Comparison of ENCODE assay signal across 1 cellular context in genomic region chr17:67074781-67075180, GRCh38.
A peak's percentile ranks its signal among the peaks of the same experiment; 100 is the strongest.
TF ChIP-seq lines count a peak whose summit lies in the region.

No MANE protein-coding gene starts in this region.

TF ChIP-seq in HepG2, 621 proteins besides CTCF, POLR2A, EP300 and RAD21 (continued from another document):
- peak; percentile 46; the same call in 1 of the 2 replicates for TF ChIP-seq ZNF362 (CRISPR knock-in tag; IDR thresholded peaks at IDR 0.05; ENCODE audit: borderline replicate concordance)
- peak; percentile 56; the same call in 1 of the 2 replicates for TF ChIP-seq RXRB (CRISPR knock-in tag; IDR thresholded peaks at IDR 0.05; ENCODE audit: borderline replicate concordance)
- TF ChIP-seq AGO2 (optimal IDR thresholded peaks at IDR 0.05; ENCODE audit: low read depth, low read length): no peak
- no peak for TF ChIP-seq ZBTB21 (CRISPR knock-in tag; IDR thresholded peaks at IDR 0.05)
- no peak for TF ChIP-seq GTF3A (CRISPR knock-in tag; conservative IDR thresholded peaks at IDR 0.05)
- TF ChIP-seq SNAPC2 (CRISPR knock-in tag; IDR thresholded peaks at IDR 0.05): no peak
- no peak for TF ChIP-seq ZNF251 (CRISPR knock-in tag; IDR thresholded peaks at IDR 0.05)
- TF ChIP-seq HNF1A (IDR thresholded peaks at IDR 0.05; ENCODE audit: low read depth): peak; percentile 64
- TF ChIP-seq HNF1A (CRISPR knock-in tag; IDR thresholded peaks at IDR 0.05; ENCODE audit: borderline replicate concordance): no peak; the same call in 1 of the 2 replicates
- no peak for TF ChIP-seq PRDM10 (CRISPR knock-in tag; IDR thresholded peaks at IDR 0.05; ENCODE audit: low read depth)
TF ChIP-seq in HepG2: peak in this region for 5.
